Comparison of ENCODE assay signal across 8 cellular contexts in genomic region chr16:75432828-75433731, GRCh38.
DNase-seq lines count a peak whose midpoint lies in the region; ATAC-seq and TF ChIP-seq lines count a peak whose summit lies in the region.

Gene CFDP1 (minus strand): TSS chr16:75433503. CDS start chr16:75433352, 151 bp downstream.

- peak; percentile 84 for TF ChIP-seq POLR2A in GM19193 (IDR thresholded peaks at IDR 0.05; ENCODE audit: extremely low read depth, insufficient read depth, insufficient read length)

- peak within 1 kb of the TSS; percentile 91 for H3K27ac ChIP-seq in cingulate gyrus (ENCODE audit: low read depth, low read length)

- DNase-seq in Ammon's horn (ENCODE audit: low spot score) (peak; percentile 97), NCI-H524 (lab: John Stamatoyannopoulos, UW) (peak; percentile 91 to 95), kidney tubule cell (ENCODE audit: low spot score) (peak; percentile 95)
- peak; percentile 95 to 97 for DNase-seq in activated CD4-positive, alpha-beta T cell treated with anti-CD3 and anti-CD28 coated beads for 4 hours
- DNase-seq in stimulated activated CD4-positive, alpha-beta T cell treated with anti-CD3 and anti-CD28 coated beads, Interleukin-1b, Interleukin-23, amount 100 ng/mL, for 24 hours (ENCODE audit: low read depth in 4 of 4, low spot score in 1 of 4) = peak; percentile 88 to 94 (median 93)

- peak; percentile 96 for ATAC-seq in HG03439 (IDR thresholded peaks at IDR 0.05; ENCODE audit: unreplicated experiment)

Comparison
In these comparisons a context has a peak if more than half of its experiments do, and no peak if none do; other contexts are left out.
1. Peak in every context shown above with its lines: DNase-seq, ATAC-seq and H3K27ac ChIP-seq.